8 cellular contexts compared by ENCODE assay signal in genomic region chr16:3045758-3046505, GRCh38. TPM values are rescaled to one million over a fixed set of nuclear protein-coding genes. Genes with fewer than 3 reads are reported as not detected.
DNase-seq lines count a peak whose midpoint lies in the region; ATAC-seq and TF ChIP-seq lines count a peak whose summit lies in the region.

No MANE protein-coding gene starts in this region.

- no peaks in the 10 kb centered on the region for H3K9me3 Mint-ChIP-seq in osteocyte (ENCODE audit: unreplicated experiment)

- peaks cover 14% of the 10 kb centered on the region for H3K4me1 Mint-ChIP-seq in osteocyte (ENCODE audit: unreplicated experiment)

- H3K36me3 Mint-ChIP-seq in osteocyte (ENCODE audit: unreplicated experiment), result no peaks in the 10 kb centered on the region

- no peak for TF ChIP-seq CTCF in fibroblast of mammary gland (conservative IDR thresholded peaks at IDR 0.05; ENCODE audit: control insufficient read depth, insufficient read depth, low read depth, low read length)
- TF ChIP-seq CTCF in osteocyte (IDR thresholded peaks at IDR 0.05), result no peak

- peaks cover 25% of the 10 kb centered on the region for H3K27me3 Mint-ChIP-seq in osteocyte (ENCODE audit: unreplicated experiment)

- H3K9me3 ChIP-seq in SK-N-MC (ENCODE audit: low read depth, low read length), result no peaks in the 10 kb centered on the region

- peak overlapping the region; percentile 70 for H3K9ac ChIP-seq in SK-N-MC (ENCODE audit: insufficient read length)

- ATAC-seq in HG03469 (IDR thresholded peaks at IDR 0.05; ENCODE audit: unreplicated experiment), result no peak
- no peak for ATAC-seq in GM19324 (IDR thresholded peaks at IDR 0.05; ENCODE audit: low FRiP score, unreplicated experiment)

- no peak overlapping the region for H3K27ac ChIP-seq in SK-N-MC

- no peaks in the 10 kb centered on the region for H3K36me3 ChIP-seq in SK-N-MC (ENCODE audit: insufficient read depth, low read length)

- H3K27ac Mint-ChIP-seq in osteocyte (ENCODE audit: unreplicated experiment), result peak overlapping the region; percentile 23

- H3K4me3 ChIP-seq in SK-N-MC, result peak overlapping the region; percentile 82
- peak overlapping the region; percentile 22 for H3K4me3 ChIP-seq in fibroblast of mammary gland (ENCODE audit: control insufficient read depth, low read depth, low read length)

- DNase-seq in NCI-H146 (lab: John Stamatoyannopoulos, UW) (peak; percentile 41), NCI-H146 treated with DMSO at 0.1 percent for 48 hours (lab: John Stamatoyannopoulos, UW; ENCODE audit: unreplicated experiment) (no peak), SK-N-MC (ENCODE audit: low read depth, low spot score) (no peak), fibroblast of mammary gland (ENCODE audit: low read depth) (no peak), osteocyte (ENCODE audit: extremely low spot score, unreplicated experiment) (no peak), anterior cingulate cortex (lab: John Stamatoyannopoulos, UW) (no peak)

- peak overlapping the region; percentile 77 for H3K4me3 Mint-ChIP-seq in osteocyte (ENCODE audit: unreplicated experiment)

RNA-seq across cellular contexts. Expression of gene MMP25, which starts 0.4 kb away (rescaled TPM):
- total RNA-seq in osteocyte, result 3.0 and 3.6 TPM in 2 replicates

RNA-seq across cellular contexts. Expression of gene BICDL2, which starts 9.2 kb away (rescaled TPM):
- total RNA-seq in osteocyte, result not detected in 2 replicates

RNA-seq across cellular contexts. Expression of gene IL32, which starts 19.5 kb away (rescaled TPM):
- total RNA-seq in osteocyte, result 8.8 and 13.2 TPM in 2 replicates

RNA-seq across cellular contexts. Expression of gene THOC6, which starts 22.1 kb away (rescaled TPM):
- total RNA-seq in osteocyte, result 36.6 and 40.1 TPM in 2 replicates

RNA-seq across cellular contexts. Expression of gene HCFC1R1, which starts 22.2 kb away (rescaled TPM):
- total RNA-seq in osteocyte, result 133 and 139 TPM in 2 replicates
